1 cellular context compared by ENCODE assay signal in the genomic region with DNA sequence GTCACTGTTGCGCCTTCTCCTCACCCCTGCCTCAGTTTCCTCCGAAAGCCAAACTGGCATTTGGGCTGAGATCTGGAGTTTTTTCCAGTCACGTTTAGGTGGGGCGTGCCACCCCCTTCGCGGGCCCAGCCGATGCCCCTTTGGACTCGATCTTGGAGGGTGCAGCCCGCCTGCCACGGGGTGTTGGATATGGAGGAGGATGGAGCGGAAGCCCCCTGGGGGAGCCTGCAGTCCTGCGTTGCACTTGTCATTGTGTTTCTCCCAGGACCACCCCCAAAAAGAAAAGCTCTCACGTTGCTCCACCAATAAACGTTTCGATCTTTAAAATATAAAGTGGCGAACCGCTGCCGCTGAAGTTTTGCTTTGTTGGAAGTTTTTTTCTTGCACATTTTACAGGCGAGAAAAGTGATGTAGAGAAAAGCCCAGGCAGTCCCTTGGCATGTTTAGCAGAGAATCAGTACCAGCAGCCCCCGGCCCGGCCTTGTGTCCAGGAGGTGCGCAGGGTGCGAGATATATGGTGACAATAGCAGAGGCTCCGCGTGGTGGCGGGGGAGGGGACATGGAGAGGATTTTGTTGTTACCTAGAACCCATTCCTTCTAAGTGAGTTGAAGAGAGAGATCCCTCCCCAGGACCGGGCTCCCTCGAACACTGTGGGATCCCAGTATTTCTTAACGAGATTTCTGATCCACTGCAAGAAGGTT.
TF ChIP-seq lines count a peak whose summit lies in the region.

No MANE protein-coding gene starts in this region.

TF ChIP-seq in GM12878, 131 proteins besides CTCF, POLR2A, EP300 and RAD21:
- no peak for TF ChIP-seq NR2C1 (IDR thresholded peaks at IDR 0.05)
- no peak for TF ChIP-seq HDGF (IDR thresholded peaks at IDR 0.05)
- TF ChIP-seq, protein P1, sequence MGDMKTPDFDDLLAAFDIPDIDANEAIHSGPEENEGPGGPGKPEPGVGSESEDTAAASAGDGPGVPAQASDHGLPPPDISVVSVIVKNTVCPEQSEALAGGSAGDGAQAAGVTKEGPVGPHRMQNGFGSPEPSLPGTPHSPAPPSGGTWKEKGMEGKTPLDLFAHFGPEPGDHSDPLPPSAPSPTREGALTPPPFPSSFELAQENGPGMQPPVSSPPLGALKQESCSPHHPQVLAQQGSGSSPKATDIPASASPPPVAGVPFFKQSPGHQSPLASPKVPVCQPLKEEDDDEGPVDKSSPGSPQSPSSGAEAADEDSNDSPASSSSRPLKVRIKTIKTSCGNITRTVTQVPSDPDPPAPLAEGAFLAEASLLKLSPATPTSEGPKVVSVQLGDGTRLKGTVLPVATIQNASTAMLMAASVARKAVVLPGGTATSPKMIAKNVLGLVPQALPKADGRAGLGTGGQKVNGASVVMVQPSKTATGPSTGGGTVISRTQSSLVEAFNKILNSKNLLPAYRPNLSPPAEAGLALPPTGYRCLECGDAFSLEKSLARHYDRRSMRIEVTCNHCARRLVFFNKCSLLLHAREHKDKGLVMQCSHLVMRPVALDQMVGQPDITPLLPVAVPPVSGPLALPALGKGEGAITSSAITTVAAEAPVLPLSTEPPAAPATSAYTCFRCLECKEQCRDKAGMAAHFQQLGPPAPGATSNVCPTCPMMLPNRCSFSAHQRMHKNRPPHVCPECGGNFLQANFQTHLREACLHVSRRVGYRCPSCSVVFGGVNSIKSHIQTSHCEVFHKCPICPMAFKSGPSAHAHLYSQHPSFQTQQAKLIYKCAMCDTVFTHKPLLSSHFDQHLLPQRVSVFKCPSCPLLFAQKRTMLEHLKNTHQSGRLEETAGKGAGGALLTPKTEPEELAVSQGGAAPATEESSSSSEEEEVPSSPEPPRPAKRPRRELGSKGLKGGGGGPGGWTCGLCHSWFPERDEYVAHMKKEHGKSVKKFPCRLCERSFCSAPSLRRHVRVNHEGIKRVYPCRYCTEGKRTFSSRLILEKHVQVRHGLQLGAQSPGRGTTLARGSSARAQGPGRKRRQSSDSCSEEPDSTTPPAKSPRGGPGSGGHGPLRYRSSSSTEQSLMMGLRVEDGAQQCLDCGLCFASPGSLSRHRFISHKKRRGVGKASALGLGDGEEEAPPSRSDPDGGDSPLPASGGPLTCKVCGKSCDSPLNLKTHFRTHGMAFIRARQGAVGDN (IDR thresholded peaks at IDR 0.05) = 0 out of 2 replicates have a peak, but pooled peaks have one; percentile 37
- no peak for TF ChIP-seq ZNF274 (IDR thresholded peaks at IDR 0.05; ENCODE audit: insufficient read depth, insufficient read length)
- TF ChIP-seq, protein P2, sequence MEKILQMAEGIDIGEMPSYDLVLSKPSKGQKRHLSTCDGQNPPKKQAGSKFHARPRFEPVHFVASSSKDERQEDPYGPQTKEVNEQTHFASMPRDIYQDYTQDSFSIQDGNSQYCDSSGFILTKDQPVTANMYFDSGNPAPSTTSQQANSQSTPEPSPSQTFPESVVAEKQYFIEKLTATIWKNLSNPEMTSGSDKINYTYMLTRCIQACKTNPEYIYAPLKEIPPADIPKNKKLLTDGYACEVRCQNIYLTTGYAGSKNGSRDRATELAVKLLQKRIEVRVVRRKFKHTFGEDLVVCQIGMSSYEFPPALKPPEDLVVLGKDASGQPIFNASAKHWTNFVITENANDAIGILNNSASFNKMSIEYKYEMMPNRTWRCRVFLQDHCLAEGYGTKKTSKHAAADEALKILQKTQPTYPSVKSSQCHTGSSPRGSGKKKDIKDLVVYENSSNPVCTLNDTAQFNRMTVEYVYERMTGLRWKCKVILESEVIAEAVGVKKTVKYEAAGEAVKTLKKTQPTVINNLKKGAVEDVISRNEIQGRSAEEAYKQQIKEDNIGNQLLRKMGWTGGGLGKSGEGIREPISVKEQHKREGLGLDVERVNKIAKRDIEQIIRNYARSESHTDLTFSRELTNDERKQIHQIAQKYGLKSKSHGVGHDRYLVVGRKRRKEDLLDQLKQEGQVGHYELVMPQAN (conservative IDR thresholded peaks at IDR 0.05) = 0 out of 2 replicates have a peak, but pooled peaks have one; percentile 6
- TF ChIP-seq POU2F2 (IDR thresholded peaks at IDR 0.05; ENCODE audit: borderline replicate concordance, low read depth, low read length) = no peak
- TF ChIP-seq TCF3 (IDR thresholded peaks at IDR 0.05; ENCODE audit: borderline replicate concordance, insufficient read depth, low read depth, low read length) = no peak
- peak; percentile 4 to 36; a peak in 1 of 4 replicates for TF ChIP-seq BHLHE40 (IDR thresholded peaks at IDR 0.05; ENCODE audit: borderline replicate concordance in 1 of 2, low read depth in 2 of 2, low read length in 1 of 2)
- no peak for TF ChIP-seq BCL3 (IDR thresholded peaks at IDR 0.05; ENCODE audit: borderline replicate concordance, insufficient read depth, low read depth, low read length, poor library complexity, severe bottlenecking)
